Comparison of ENCODE assay signal across 2 cellular contexts in genomic region chr11:102510439-102510838, GRCh38. TPM values are rescaled to one million over a fixed set of nuclear protein-coding genes. Genes with fewer than 3 reads are reported as not detected.
"Had no signal": no experiment of that assay in that cellular context is flagged by ENCODE, and none has a peak within 500 bp of the region (broad histone marks: within the 10 kb centered on the region; RNA-seq: fewer than 3 reads in every experiment).

No MANE protein-coding gene starts in this region.

RNA-seq across cellular contexts. Expression of gene MMP7, which starts 20.1 kb away (rescaled TPM):
- total RNA-seq: IMR-90, SK-MEL-5 had no signal
- polyA plus RNA-seq: IMR-90 had no signal
